10 cellular contexts compared by ENCODE assay signal in genomic region chr2:207219716-207220414, GRCh38. TPM values are rescaled to one million over a fixed set of nuclear protein-coding genes. Genes with fewer than 3 reads are reported as not detected.
DNase-seq lines count a peak whose midpoint lies in the region; FAIRE-seq and TF ChIP-seq lines count a peak whose summit lies in the region.
"Had no signal": no experiment of that assay in that cellular context is flagged by ENCODE, and none has a peak within 500 bp of the region (broad histone marks: within the 10 kb centered on the region; RNA-seq: fewer than 3 reads in every experiment).

No MANE protein-coding gene starts in this region.

- H3K9me3 Mint-ChIP-seq in osteocyte (ENCODE audit: unreplicated experiment) = no peaks in the 10 kb centered on the region

- no peaks in the 10 kb centered on the region for H3K36me3 ChIP-seq in WERI-Rb-1

- DNase-seq in GM04503 (ENCODE audit: low read depth) (peak; percentile 61), RCC 7860 (ENCODE audit: low spot score) (peak; percentile 62), epithelial cell of esophagus (ENCODE audit: low read depth) (peak; percentile 74), osteocyte (ENCODE audit: extremely low spot score, unreplicated experiment) (no peak), DMS114 treated with DMSO at 0.1 percent for 48 hours (lab: John Stamatoyannopoulos, UW; ENCODE audit: unreplicated experiment) (no peak), WERI-Rb-1 (no peak), NCI-H526 (lab: John Stamatoyannopoulos, UW) (no peak)
- no peak for DNase-seq in stimulated activated CD8-positive, alpha-beta memory T cell treated with anti-CD3 and anti-CD28 coated beads, Interleukin-4, amount 100 ng/mL, for 48 hours
- DNase-seq: activated naive CD4-positive, alpha-beta T cell; effector CD8-positive, alpha-beta T cell had no signal

- H3K9me3 ChIP-seq in WERI-Rb-1 (ENCODE audit: severe bottlenecking) = no peaks in the 10 kb centered on the region

- no peak overlapping the region for H3K27ac ChIP-seq in WERI-Rb-1

- H3K27ac Mint-ChIP-seq in osteocyte (ENCODE audit: unreplicated experiment) = peak overlapping the region; percentile 82

- peak overlapping the region; percentile 22 for H3K4me3 Mint-ChIP-seq in osteocyte (ENCODE audit: unreplicated experiment)

- peaks cover 26% of the 10 kb centered on the region for H3K4me1 Mint-ChIP-seq in osteocyte (ENCODE audit: unreplicated experiment)

- no peak overlapping the region for H3K4me3 ChIP-seq in epithelial cell of esophagus (ENCODE audit: low read length)
- H3K4me3 ChIP-seq in WERI-Rb-1 (ENCODE audit: low read depth, low read length) = no peak overlapping the region

- no peaks in the 10 kb centered on the region for H3K27me3 Mint-ChIP-seq in osteocyte (ENCODE audit: unreplicated experiment)

- no peaks in the 10 kb centered on the region for H3K36me3 Mint-ChIP-seq in osteocyte (ENCODE audit: unreplicated experiment)

- no peak for TF ChIP-seq CTCF in epithelial cell of esophagus (IDR thresholded peaks at IDR 0.05; ENCODE audit: insufficient read depth, low read depth, low read length, missing control alignments)
- no peak for TF ChIP-seq CTCF in osteocyte (IDR thresholded peaks at IDR 0.05)
- TF ChIP-seq CTCF in WERI-Rb-1 (IDR thresholded peaks at IDR 0.05; ENCODE audit: low read depth, low read length) = no peak

- no peak for FAIRE-seq in RCC 7860 (lab: Jason Lieb, UNC)

- no peaks in the 10 kb centered on the region for H3K27me3 ChIP-seq in WERI-Rb-1 (ENCODE audit: insufficient read depth, low read depth, severe bottlenecking)

RNA-seq across cellular contexts. Expression of gene KLF7, which starts 54.1 kb away (rescaled TPM):
- 36.7 and 39.8 TPM in 2 replicates for total RNA-seq in osteocyte

Comparison
In these comparisons a context has a peak if more than half of its experiments do, and no peak if none do; other contexts are left out.
1. DNase-seq: peak in GM04503 (single experiment), RCC 7860 (single experiment) and epithelial cell of esophagus (single experiment); none in osteocyte (single experiment), DMS114 treated with DMSO at 0.1 percent for 48 hours (single experiment), WERI-Rb-1 (single experiment), stimulated activated CD8-positive, alpha-beta memory T cell treated with anti-CD3 and anti-CD28 coated beads, Interleukin-4, amount 100 ng/mL, for 48 hours (single experiment) and NCI-H526 (0 of 2).